21 cellular contexts compared by ENCODE assay signal in genomic region chr20:4088766-4089165, GRCh38. TPM values are rescaled to one million over a fixed set of nuclear protein-coding genes. Genes with fewer than 3 reads are reported as not detected.
DNase-seq lines count a peak whose midpoint lies in the region; ATAC-seq, FAIRE-seq and TF ChIP-seq lines count a peak whose summit lies in the region.
"Had no signal": no experiment of that assay in that cellular context is flagged by ENCODE, and none has a peak within 500 bp of the region (broad histone marks: within the 10 kb centered on the region; RNA-seq: fewer than 3 reads in every experiment).

No MANE protein-coding gene starts in this region.

- no peak overlapping the region for H3K4me3 ChIP-seq in ACC112 (ENCODE audit: low read depth, low read length)
- H3K4me3 ChIP-seq in BLaER1 treated with 17β-estradiol and CSF1 and Interleukin-3, amounts not matched to agents 10 nM and 100 nM, result no peak overlapping the region
- no peak overlapping the region for H3K4me3 ChIP-seq in astrocyte (ENCODE audit: insufficient read depth, low read depth, low read length)
- H3K4me3 ChIP-seq in trophoblast cell (ENCODE audit: low read depth, low read length), result no peak overlapping the region
- H3K4me3 ChIP-seq: K562, Peyer's patch, SJSA1 had no signal

- H3K4me3 Mint-ChIP-seq in astrocyte (ENCODE audit: unreplicated experiment), result no peak overlapping the region
- no peak overlapping the region for H3K4me3 Mint-ChIP-seq in stimulated activated effector memory CD8-positive, alpha-beta T cell treated with anti-CD3 and anti-CD28 coated beads, Interleukin-12 subunit alpha, Interleukin-12 subunit beta, amount 100 ng/mL, for 72 hours
- H3K4me3 Mint-ChIP-seq: CD4-positive, CD25-positive, alpha-beta regulatory T cell had no signal

- H2AFZ ChIP-seq in ACC112 (ENCODE audit: low read length, unreplicated experiment), result no peak overlapping the region
- no peak overlapping the region for H2AFZ ChIP-seq in astrocyte (ENCODE audit: low read depth, low read length)
- H2AFZ ChIP-seq in trophoblast cell (ENCODE audit: insufficient read depth, low read length, poor library complexity), result no peak overlapping the region

- peak overlapping the region in 9 of 11 experiments; percentile 28 to 76 (median 51); a peak in 17 of 22 replicates for H3K4me2 ChIP-seq in BLaER1 treated with 17β-estradiol and CSF1 and Interleukin-3, amounts not matched to agents 10 nM and 100 nM
- H3K4me2 ChIP-seq in astrocyte (ENCODE audit: low read length) (no peak overlapping the region), trophoblast cell (ENCODE audit: low read length) (no peak overlapping the region)

- H3K27me3 ChIP-seq in ACC112 (ENCODE audit: insufficient read depth, low read length) (no peaks in the 10 kb centered on the region), astrocyte (ENCODE audit: insufficient read depth, low read length) (no peaks in the 10 kb centered on the region), trophoblast cell (ENCODE audit: insufficient read depth, low read length) (no peaks in the 10 kb centered on the region)
- no peaks in the 10 kb centered on the region for H3K27me3 ChIP-seq in BLaER1 treated with 17β-estradiol and CSF1 and Interleukin-3, amounts not matched to agents 10 nM and 100 nM
- H3K27me3 ChIP-seq: Peyer's patch, SJSA1 had no signal

- no peak overlapping the region for H2BK5ac ChIP-seq in trophoblast cell (ENCODE audit: low read depth, low read length, poor library complexity)

- TF ChIP-seq CTCF in astrocyte (IDR thresholded peaks at IDR 0.05; ENCODE audit: insufficient read depth, low read depth, low read length), result no peak

- no peak overlapping the region for H4K8ac ChIP-seq in trophoblast cell (ENCODE audit: low read depth, low read length)

- WGBS in trophoblast cell (ENCODE audit: extremely low coverage, insufficient coverage, insufficient read length), result no CpG with 5 or more reads among the region's 4 CpGs

- H2BK120ac ChIP-seq in trophoblast cell (ENCODE audit: insufficient read depth, low read length, poor library complexity), result no peak overlapping the region

- H4K91ac ChIP-seq in trophoblast cell (ENCODE audit: low read depth, low read length), result no peak overlapping the region

- H2AK5ac ChIP-seq in trophoblast cell (ENCODE audit: low read length), result no peak overlapping the region

- H3K36me3 Mint-ChIP-seq in astrocyte (ENCODE audit: low read depth, unreplicated experiment), result peaks cover 3% of the 10 kb centered on the region
- peaks cover 6% of the 10 kb centered on the region for H3K36me3 Mint-ChIP-seq in stimulated activated effector memory CD8-positive, alpha-beta T cell treated with anti-CD3 and anti-CD28 coated beads, Interleukin-12 subunit alpha, Interleukin-12 subunit beta, amount 100 ng/mL, for 72 hours
- H3K36me3 Mint-ChIP-seq: CD4-positive, CD25-positive, alpha-beta regulatory T cell had no signal

- peak overlapping the region; percentile 41 for H3K27ac Mint-ChIP-seq in astrocyte (ENCODE audit: unreplicated experiment)
- H3K27ac Mint-ChIP-seq in stimulated activated effector memory CD8-positive, alpha-beta T cell treated with anti-CD3 and anti-CD28 coated beads, Interleukin-12 subunit alpha, Interleukin-12 subunit beta, amount 100 ng/mL, for 72 hours, result no peak overlapping the region

- no peaks in the 10 kb centered on the region for H3K9me3 Mint-ChIP-seq in astrocyte (ENCODE audit: unreplicated experiment)
- no peaks in the 10 kb centered on the region for H3K9me3 Mint-ChIP-seq in stimulated activated effector memory CD8-positive, alpha-beta T cell treated with anti-CD3 and anti-CD28 coated beads, Interleukin-12 subunit alpha, Interleukin-12 subunit beta, amount 100 ng/mL, for 72 hours
- H3K9me3 Mint-ChIP-seq: CD4-positive, CD25-positive, alpha-beta regulatory T cell had no signal

- peak overlapping the region; percentile 35; the same call in 1 of the 2 replicates for H3K27ac ChIP-seq in ACC112 (ENCODE audit: low read depth, low read length)
- peak overlapping the region in 9 of 11 experiments; percentile 0 to 43 (median 23); a peak in 7 of 22 replicates for H3K27ac ChIP-seq in BLaER1 treated with 17β-estradiol and CSF1 and Interleukin-3, amounts not matched to agents 10 nM and 100 nM
- H3K27ac ChIP-seq in astrocyte (ENCODE audit: low read depth, low read length), result no peak overlapping the region
- H3K27ac ChIP-seq in trophoblast cell (ENCODE audit: low read depth, low read length), result no peak overlapping the region
- H3K27ac ChIP-seq: Peyer's patch, SJSA1 had no signal

- ATAC-seq in stimulated activated effector memory CD8-positive, alpha-beta T cell treated with anti-CD3 and anti-CD28 coated beads, Interleukin-12 subunit alpha, Interleukin-12 subunit beta, amount 100 ng/mL, for 72 hours, result no peak
- ATAC-seq: K562 had no signal

- H3K27me3 Mint-ChIP-seq in astrocyte (ENCODE audit: low read depth, unreplicated experiment), result no peaks in the 10 kb centered on the region

- H3K4me1 Mint-ChIP-seq in astrocyte (ENCODE audit: low read depth, unreplicated experiment), result peaks cover 13% of the 10 kb centered on the region
- H3K4me1 Mint-ChIP-seq in stimulated activated effector memory CD8-positive, alpha-beta T cell treated with anti-CD3 and anti-CD28 coated beads, Interleukin-12 subunit alpha, Interleukin-12 subunit beta, amount 100 ng/mL, for 72 hours, result peaks cover 24% of the 10 kb centered on the region

- DNase-seq in astrocyte (ENCODE audit: low read depth) (no peak), trophoblast cell (no peak), ACHN (no peak)
- no peak for DNase-seq in stimulated activated effector memory CD8-positive, alpha-beta T cell treated with anti-CD3 and anti-CD28 coated beads, Interleukin-12 subunit alpha, Interleukin-12 subunit beta, amount 100 ng/mL, for 72 hours (ENCODE audit: low spot score in 2 of 2)
- no peak for DNase-seq in activated effector memory CD4-positive, alpha-beta T cell treated with Interleukin-2 at 50 U/mL for 16 hours
- DNase-seq: AML-193; Caco-2; CD4-positive, CD25-positive, alpha-beta regulatory T cell; HCEC 1CT; NCI-H1105; NCI-H1694 treated with DMSO at 0.1 percent for 48 hours; NCI-H2107; NCI-H510A; NCI-H748 treated with DMSO at 0.1 percent for 48 hours; NK-92 treated with Interleukin-12 subunit alpha and Interleukin-12 subunit beta, amount 100 ng/mL, for 24 hours had no signal

- no peaks in the 10 kb centered on the region for H3K79me1 ChIP-seq in trophoblast cell (ENCODE audit: low read length)

- H3K79me2 ChIP-seq in ACC112 (ENCODE audit: control insufficient read depth, insufficient read depth, low read length, unreplicated experiment) (no peaks in the 10 kb centered on the region), astrocyte (ENCODE audit: insufficient read depth, low read length) (no peaks in the 10 kb centered on the region), trophoblast cell (ENCODE audit: control insufficient read depth, insufficient read depth, low read length, poor library complexity) (no peaks in the 10 kb centered on the region)

- no peak overlapping the region for H3K9ac ChIP-seq in BLaER1 treated with 17β-estradiol and CSF1 and Interleukin-3, amounts not matched to agents 10 nM and 100 nM
- H3K9ac ChIP-seq in astrocyte (ENCODE audit: low read length) (no peak overlapping the region), trophoblast cell (ENCODE audit: low read length) (peak overlapping the region; percentile 45)

- H3K23ac ChIP-seq in trophoblast cell (ENCODE audit: low read length), result no peak overlapping the region

- H3K14ac ChIP-seq in trophoblast cell (ENCODE audit: low read length), result no peak overlapping the region

- no peak overlapping the region for H2BK12ac ChIP-seq in trophoblast cell (ENCODE audit: low read length)

- H4K12ac ChIP-seq in trophoblast cell (ENCODE audit: low read depth, low read length), result no peak overlapping the region

- H3K4ac ChIP-seq in trophoblast cell (ENCODE audit: low read depth, low read length), result no peak overlapping the region

- H4K20me1 ChIP-seq in BLaER1 treated with 17β-estradiol and CSF1 and Interleukin-3, amounts not matched to agents 10 nM and 100 nM, result no peaks in the 10 kb centered on the region
- no peaks in the 10 kb centered on the region for H4K20me1 ChIP-seq in astrocyte (ENCODE audit: insufficient read depth, low read length)

- H3K4me1 ChIP-seq in ACC112 (ENCODE audit: control insufficient read depth, insufficient read depth, low read length, unreplicated experiment), result peaks cover 39% of the 10 kb centered on the region
- peaks cover 37 to 67% (median 51%) of the 10 kb centered on the region in 10 experiments for H3K4me1 ChIP-seq in BLaER1 treated with 17β-estradiol and CSF1 and Interleukin-3, amounts not matched to agents 10 nM and 100 nM
- peaks cover 16% of the 10 kb centered on the region for H3K4me1 ChIP-seq in astrocyte (ENCODE audit: insufficient read depth, low read length)
- peaks cover 0 to 3% of the 10 kb centered on the region in 2 experiments for H3K4me1 ChIP-seq in trophoblast cell (ENCODE audit: control insufficient read depth in 1 of 2, insufficient read depth in 2 of 2, low read length in 2 of 2)

- H3K36me3 ChIP-seq in ACC112 (ENCODE audit: insufficient read depth, low read length), result no peaks in the 10 kb centered on the region
- H3K36me3 ChIP-seq in BLaER1 treated with 17β-estradiol and CSF1 and Interleukin-3, amounts not matched to agents 10 nM and 100 nM, result no peaks in the 10 kb centered on the region
- H3K36me3 ChIP-seq in astrocyte (ENCODE audit: insufficient read depth, low read length), result no peaks in the 10 kb centered on the region
- no peaks in the 10 kb centered on the region for H3K36me3 ChIP-seq in trophoblast cell (ENCODE audit: control insufficient read depth in 1 of 2, insufficient read depth in 2 of 2, low read length in 2 of 2)
- H3K36me3 ChIP-seq: Peyer's patch, SJSA1 had no signal

- in situ Hi-C loops in ACHN (cut with HindIII; ENCODE audit: low pct_ligation_motif_present, low pct_unique_long_range_greater_than_20kb, low sequenced_read_pairs), result no loop called here

- no peak for FAIRE-seq in astrocyte (lab: Jason Lieb, UNC)
- FAIRE-seq: G401.6, K562 had no signal

- no peak overlapping the region for H3K18ac ChIP-seq in trophoblast cell (ENCODE audit: low read length)

- no peaks in the 10 kb centered on the region for H3K9me3 ChIP-seq in BLaER1 treated with 17β-estradiol and CSF1 and Interleukin-3, amounts not matched to agents 10 nM and 100 nM (replicated peaks in 1 of 11)
- no peaks in the 10 kb centered on the region for H3K9me3 ChIP-seq in astrocyte (ENCODE audit: insufficient read depth, low read depth, low read length)
- H3K9me3 ChIP-seq in trophoblast cell (ENCODE audit: insufficient read depth, low read depth, low read length), result peaks cover 2% of the 10 kb centered on the region
- H3K9me3 ChIP-seq: Caco-2, Peyer's patch, SJSA1 had no signal

RNA-seq across cellular contexts. Expression of gene SMOX, which starts 59.9 kb away (rescaled TPM):
- 32.0 and 37.1 TPM in 2 replicates for total RNA-seq in astrocyte
- polyA plus RNA-seq in trophoblast cell (2013), result 33.1 and 36.6 TPM in 2 replicates

Comparison
In these comparisons a context has a peak if more than half of its experiments do, and no peak if none do; other contexts are left out.
1. H3K27ac ChIP-seq: peak in ACC112 (single experiment) and BLaER1 treated with 17β-estradiol and CSF1 and Interleukin-3, amounts not matched to agents 10 nM and 100 nM (9 of 11); none in astrocyte (single experiment) and trophoblast cell (single experiment).
2. H3K4me2 ChIP-seq: peak in BLaER1 treated with 17β-estradiol and CSF1 and Interleukin-3, amounts not matched to agents 10 nM and 100 nM (9 of 11); none in astrocyte (single experiment) and trophoblast cell (single experiment).